In genomic region chr2:127278959-127279358, GRCh38 we compare ENCODE assay signal across 19 cellular contexts. TPM values are rescaled to one million over a fixed set of nuclear protein-coding genes. Genes with fewer than 3 reads are reported as not detected.
"Had no signal": no experiment of that assay in that cellular context is flagged by ENCODE, and none has a peak within 500 bp of the region (broad histone marks: within the 10 kb centered on the region; RNA-seq: fewer than 3 reads in every experiment).

No MANE protein-coding gene starts in this region.

- ATAC-seq: activated CD8-positive, alpha-beta T cell treated with anti-CD3 and anti-CD28 coated beads for 36 hours; body of pancreas; esophagus mucosa; left colon; natural killer cell treated with Interleukin-12 subunit alpha and Interleukin-12 subunit beta and Interleukin-15 and Interleukin-18, amount 100 ng/mL, for 72 hours had no signal

- H3K4me3 ChIP-seq: body of pancreas, sigmoid colon, thoracic aorta had no signal

- DNase-seq: activated CD4-positive, alpha-beta T cell treated with anti-CD3 and anti-CD28 coated beads for 4 hours; activated CD8-positive, alpha-beta memory T cell treated with anti-CD3 and anti-CD28 coated beads, Interleukin-2, amount 50 U/mL, for 4 hours; activated CD8-positive, alpha-beta T cell treated with anti-CD3 and anti-CD28 coated beads for 36 hours; body of pancreas; cerebellar nuclear complex; glutamatergic neuron; immature natural killer cell; left colon; mammary epithelial cell; nucleus accumbens; sigmoid colon; stimulated activated CD4-positive, alpha-beta T cell treated with anti-CD3 and anti-CD28 coated beads, Interleukin-12 subunit alpha, Interleukin-12 subunit beta, amount 100 ng/mL, for 4 hours; T-helper 9 cell; WERI-Rb-1 had no signal

- H3K27me3 ChIP-seq: body of pancreas, sigmoid colon had no signal

- H3K9me3 ChIP-seq: body of pancreas, sigmoid colon, thoracic aorta had no signal

- H3K4me1 ChIP-seq: body of pancreas, sigmoid colon had no signal

- H3K27ac ChIP-seq: body of pancreas, sigmoid colon, thoracic aorta, WERI-Rb-1 had no signal

RNA-seq across cellular contexts. Expression of gene CYP27C1, which starts 58.9 kb away (rescaled TPM):
- total RNA-seq: activated CD8-positive, alpha-beta T cell treated with anti-CD3 and anti-CD28 coated beads for 36 hours; activated T-helper 2 cell treated with anti-CD3 and anti-CD28 coated beads, Interferon-gamma antibody, Interleukin-2, Interleukin-4, amounts not matched to agents 10 μg/mL and 5 μg/mL and 100 μg/mL, durations not matched to agents 14 hours and 24 hours and 36 hours; dermis microvascular lymphatic vessel endothelial cell; natural killer cell treated with Interleukin-12 subunit alpha and Interleukin-12 subunit beta and Interleukin-15 and Interleukin-18, amount 100 ng/mL, for 72 hours had no signal
